12 cellular contexts compared by ENCODE assay signal in genomic region chr19:3402631-3403443, GRCh38. TPM values are rescaled to one million over a fixed set of nuclear protein-coding genes. Genes with fewer than 3 reads are reported as not detected.
DNase-seq lines count a peak whose midpoint lies in the region; ATAC-seq, FAIRE-seq and TF ChIP-seq lines count a peak whose summit lies in the region.
"Had no signal": no experiment of that assay in that cellular context is flagged by ENCODE, and none has a peak within 500 bp of the region (broad histone marks: within the 10 kb centered on the region; RNA-seq: fewer than 3 reads in every experiment).

No MANE protein-coding gene starts in this region.

- no peak for TF ChIP-seq EP300 in K562 (IDR thresholded peaks at IDR 0.05; ENCODE audit: low read length)

- no peak for TF ChIP-seq CTCF in AG04449 (IDR thresholded peaks at IDR 0.05; ENCODE audit: insufficient read depth, low read length, missing control alignments)
- TF ChIP-seq CTCF in K562 (IDR thresholded peaks at IDR 0.05 in 2 of 3, conservative IDR thresholded peaks at IDR 0.05 in 1 of 3; ENCODE audit: insufficient read depth in 2 of 3, low read depth in 1 of 3, low read length in 3 of 3) = no peak
- no peak for TF ChIP-seq CTCF in hepatocyte (IDR thresholded peaks at IDR 0.05; ENCODE audit: poor library complexity)
- TF ChIP-seq CTCF in gastrocnemius medialis (IDR thresholded peaks at IDR 0.05 in 4 of 5, conservative IDR thresholded peaks at IDR 0.05 in 1 of 5) = no peak

- no peak overlapping the region for H3K9ac ChIP-seq in K562 (ENCODE audit: insufficient read depth in 1 of 2, low read depth in 2 of 2, low read length in 2 of 2)

- POLR2A ChIA-PET in AG04449 (lab: Yijun Ruan, JAX) (no interaction called here), K562 (lab: Yijun Ruan, JAX) (interaction anchor here (1.1 kb wide), 1 partner anchor 62 kb away, joined by 3 read pairs; no protein-coding TSS in a partner anchor)

- H2AFZ ChIP-seq in K562 (ENCODE audit: low read depth, low read length) (no peak overlapping the region), hepatocyte (no peak overlapping the region)

- peaks cover 33% of the 10 kb centered on the region for H4K20me1 ChIP-seq in K562 (replicated peaks; ENCODE audit: control insufficient read depth, insufficient read depth, low read length)
- no peaks in the 10 kb centered on the region for H4K20me1 ChIP-seq in hepatocyte (ENCODE audit: insufficient read depth, poor library complexity, severe bottlenecking)

- H3K4me1 ChIP-seq in K562 (replicated peaks in 1 of 2; ENCODE audit: control insufficient read depth in 2 of 2, insufficient read depth in 2 of 2, low read length in 2 of 2) (peaks cover 0 to 37% of the 10 kb centered on the region in 2 experiments; a peak in 2 of 5 replicates), hepatocyte (ENCODE audit: insufficient read depth) (peaks cover 24% of the 10 kb centered on the region), gastrocnemius medialis (peaks cover 64 to 81% of the 10 kb centered on the region in 2 donors)

- TF ChIP-seq RAD21 in K562 (CRISPR knock-in tag; conservative IDR thresholded peaks at IDR 0.05 in 1 of 2, IDR thresholded peaks at IDR 0.05 in 1 of 2) = no peak

- intact Hi-C loops in K562 (cut with micrococcal nuclease) = no loop called here
- intact Hi-C loops in gastrocnemius medialis (cut with DNase I; ENCODE audit: low total_unique reads) = no loop called here

- no peak for ATAC-seq in K562
- no peak for ATAC-seq in gastrocnemius medialis
- no peak for ATAC-seq in GM18870 (IDR thresholded peaks at IDR 0.05; ENCODE audit: unreplicated experiment)
- ATAC-seq: activated CD8-positive, alpha-beta memory T cell treated with anti-CD3 and anti-CD28 coated beads, Interleukin-2, amount 10 ng/mL, durations not matched to agents 7 days and 5 days had no signal

- H3K79me2 ChIP-seq in K562 (ENCODE audit: control insufficient read depth, insufficient read depth, low read length) (peaks cover 85% of the 10 kb centered on the region), hepatocyte (peaks cover 23% of the 10 kb centered on the region)

- BruUV-seq in K562 (replicated peaks; lab: Mats Ljungman, UMichigan) = TSS peak; percentile 15

- H3K9me2 ChIP-seq in hepatocyte (replicated peaks; ENCODE audit: insufficient read depth) = no peaks in the 10 kb centered on the region

- in situ Hi-C loops in K562 (cut with MboI) (no loop called here), gastrocnemius medialis (cut with MboI; ENCODE audit: low sequenced_read_pairs in 4 of 4) (no loop called here)

- no peaks in the 10 kb centered on the region for H3K9me1 ChIP-seq in K562 (ENCODE audit: control insufficient read depth, insufficient read depth, low read length)

- H3K4me2 ChIP-seq in K562 (ENCODE audit: insufficient read depth, low read length) = no peak overlapping the region
- H3K4me2 ChIP-seq in hepatocyte = peak overlapping the region; percentile 74

- CTCF ChIA-PET in AG04449 (lab: Yijun Ruan, JAX) (interaction anchor here (0.6 kb wide), 1 partner anchor 49 kb away, joined by 3 read pairs; no protein-coding TSS in a partner anchor), K562 (lab: Yijun Ruan, JAX; ENCODE audit: low intra/inter-chr PET ratio) (no interaction called here)

- H3K4me3 ChIP-seq in AG04449 (ENCODE audit: low read depth, low read length) (peak overlapping the region; percentile 34), K562 (no peak overlapping the region), hepatocyte (no peak overlapping the region), gastrocnemius medialis (peak overlapping the region; percentile 56 to 60 (median 58))

- no peak for DNase-seq in AG04449 (ENCODE audit: low read depth, low spot score)
- no peak for DNase-seq in K562 (ENCODE audit: extremely low read depth in 1 of 4, low spot score in 3 of 4)
- no peak for DNase-seq in hepatocyte (ENCODE audit: low spot score)
- DNase-seq in gastrocnemius medialis = no peak
- DNase-seq in CD1c-positive myeloid dendritic cell (ENCODE audit: extremely low spot score) = no peak
- no peak for DNase-seq in pons (ENCODE audit: low spot score)
- no peak for DNase-seq in activated effector memory CD4-positive, alpha-beta T cell treated with anti-CD3 and anti-CD28 coated beads, Interleukin-2, amount 50 U/mL, for 16 hours
- DNase-seq: activated CD8-positive, alpha-beta memory T cell treated with anti-CD3 and anti-CD28 coated beads, Interleukin-2, amount 10 ng/mL, durations not matched to agents 7 days and 5 days; amniotic stem cell had no signal

- H3K36me3 ChIP-seq in K562 (ENCODE audit: control insufficient read depth, insufficient read depth, low read length) (peaks cover 59% of the 10 kb centered on the region; the same call in 2 of the 3 replicates), hepatocyte (replicated peaks; ENCODE audit: insufficient read depth, low read depth) (no peaks in the 10 kb centered on the region), gastrocnemius medialis (no peaks in the 10 kb centered on the region)

- H3K27ac ChIP-seq in K562 (ENCODE audit: extremely low read depth, low read depth, low read length) (no peak overlapping the region), hepatocyte (peak overlapping the region; percentile 98), gastrocnemius medialis (peak overlapping the region; percentile 98 to 100 (median 98))

- H3K27me3 ChIP-seq in K562 (ENCODE audit: control insufficient read depth in 2 of 2, insufficient read depth in 2 of 2, low read length in 2 of 2) (no peaks in the 10 kb centered on the region), hepatocyte (no peaks in the 10 kb centered on the region), gastrocnemius medialis (no peaks in the 10 kb centered on the region)

- TF ChIP-seq POLR2A in K562 (conservative IDR thresholded peaks at IDR 0.05) (no peak), gastrocnemius medialis (IDR thresholded peaks at IDR 0.05) (no peak)

- 93% methylated on average over 8 of the region's 10 CpGs for WGBS in K562 (ENCODE audit: insufficient coverage, low coverage, missing lambda C conversion rate)
- 87% methylated on average over 10 of the region's 10 CpGs for WGBS in hepatocyte (ENCODE audit: low lambda C conversion rate, missing lambda C conversion rate)

- H3K9me3 ChIP-seq in K562 (replicated peaks; ENCODE audit: control insufficient read depth, insufficient read depth, low read depth, low read length) (no peaks in the 10 kb centered on the region), hepatocyte (ENCODE audit: low read depth) (no peaks in the 10 kb centered on the region), gastrocnemius medialis (no peaks in the 10 kb centered on the region)

- no peak for FAIRE-seq in K562 (lab: Jason Lieb, UNC)
- FAIRE-seq: islet of Langerhans, TTC549 had no signal

TF ChIP-seq in K562, 482 proteins besides CTCF, POLR2A, EP300 and RAD21 (continues in another document):
- TF ChIP-seq RBM25 (IDR thresholded peaks at IDR 0.05; ENCODE audit: low read depth, low read length, severe bottlenecking) (peak; percentile 89), ZNF146 (CRISPR knock-in tag; IDR thresholded peaks at IDR 0.05; ENCODE audit: unreplicated experiment) (no peak), NFRKB (IDR thresholded peaks at IDR 0.05; ENCODE audit: low read depth) (no peak), PBX2 (CRISPR knock-in tag; IDR thresholded peaks at IDR 0.05; ENCODE audit: low read depth) (no peak), PBX2 (tag; conservative IDR thresholded peaks at IDR 0.05; ENCODE audit: low read depth) (no peak), SMARCA5 (IDR thresholded peaks at IDR 0.05) (peak; percentile 85), SMAD4 (CRISPR knock-in tag; conservative IDR thresholded peaks at IDR 0.05) (no peak), KDM1A (IDR thresholded peaks at IDR 0.05) (peak; percentile 74 to 76), SRSF9 (IDR thresholded peaks at IDR 0.05; ENCODE audit: borderline replicate concordance, low read depth, low read length) (no peak), SRF (CRISPR knock-in tag; IDR thresholded peaks at IDR 0.05) (no peak)

RNA-seq across cellular contexts. Expression of gene NFIC, which starts 36.5 kb away (rescaled TPM):
- total RNA-seq in K562 (2011; cell fraction: chromatin; rRNA removed; ENCODE audit: low replicate concordance) = 66.4 and 156 TPM in 2 replicates
- 56.2 and 56.5 TPM in 2 replicates for total RNA-seq in K562 (2011; cell fraction: nucleolus; rRNA removed)
- total RNA-seq in K562 (2011; cell fraction: nucleoplasm; rRNA removed) = 46.9 and 54.0 TPM in 2 replicates
- total RNA-seq in K562 (2014; rRNA removed) = 14.1 and 15.7 TPM in 2 replicates
- total RNA-seq in K562 (2014; rRNA removed; fragmentation: Illumina TruSeq; extraction: Trizol) = 3.0 and 3.7 TPM in 2 replicates
- total RNA-seq in K562 (2015; rRNA removed; fragmentation: Illumina TruSeq; extraction: Trizol) = 6.9 and 8.4 TPM in 2 replicates
- total RNA-seq in K562 (2021) = 57.3 and 62.1 TPM in 2 replicates
- 2.0 and 2.9 TPM in 2 replicates for polyA plus RNA-seq in K562 (2011; rRNA removed)
- polyA plus RNA-seq in K562 (2011; cell fraction: cytosol; rRNA removed) = 1.8 and 2.6 TPM in 2 replicates
- 13.2 and 19.2 TPM in 2 replicates for polyA plus RNA-seq in K562 (2011; cell fraction: nucleus; rRNA removed)
- 20.3 and 20.4 TPM in 2 replicates for polyA plus RNA-seq in K562 (2012)
- polyA plus RNA-seq in K562 (2014; fragmentation: Illumina TruSeq; extraction: Trizol) = 17.2 and 26.2 TPM in 2 replicates
- under 1 TPM; 0.71 to 0.99 TPM for polyA plus RNA-seq in K562 (2014; fragmentation: Nextera tagmentation; extraction: Ambion mirVana)
- 14.1 and 15.9 TPM in 2 replicates for polyA plus RNA-seq in K562 (2014; rRNA removed)
- 4.0 and 4.7 TPM in 2 replicates for polyA minus RNA-seq in K562 (2011; rRNA and poly(A)+ RNA removed)
- 14.5 and 19.9 TPM in 2 replicates for polyA minus RNA-seq in K562 (2011; cell fraction: cytosol; rRNA and poly(A)+ RNA removed)
- 16.6 and 19.5 TPM in 2 replicates for polyA minus RNA-seq in K562 (2011; cell fraction: nucleus; rRNA and poly(A)+ RNA removed)
- 7.1 and 7.8 TPM in 2 replicates for total RNA-seq in hepatocyte
- 20.9 and 30.5 TPM in 2 replicates for polyA plus RNA-seq in hepatocyte
- 100 to 1,000 TPM in 3 of 4 donors, 10 to 100 TPM in 1; 90.2 to 403 (median 348) TPM for total RNA-seq in gastrocnemius medialis

Comparison
In these comparisons a context has a peak if more than half of its experiments do, and no peak if none do; other contexts are left out.
1. H3K4me3 ChIP-seq: peak in AG04449 (single experiment) and gastrocnemius medialis (4 of 4); none in K562 (single experiment) and hepatocyte (single experiment).